ENCODE assay signal across 21 cellular contexts in the genomic region with DNA sequence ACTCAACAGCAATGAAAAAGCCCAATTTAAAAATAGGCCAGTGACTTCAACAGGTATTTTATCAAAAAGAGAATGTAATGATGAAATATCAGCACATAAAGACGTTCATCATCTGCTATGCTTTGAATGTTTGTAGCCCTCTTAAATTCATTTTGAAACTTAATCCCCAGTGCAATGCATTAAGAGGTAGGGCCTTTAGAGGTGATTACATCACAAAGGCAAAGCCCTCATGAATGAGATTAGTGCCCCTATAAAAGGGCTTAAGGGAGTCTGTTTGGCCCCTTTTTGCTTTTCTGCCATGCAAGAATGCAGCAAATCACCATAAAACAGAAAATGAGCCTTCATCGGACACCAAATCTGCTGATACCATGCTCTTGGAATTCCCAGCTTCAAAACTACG.
"Had no signal": no experiment of that assay in that cellular context is flagged by ENCODE, and none has a peak within 500 bp of the region (broad histone marks: within the 10 kb centered on the region; RNA-seq: fewer than 3 reads in every experiment).

No MANE protein-coding gene starts in this region.

- H3K36me3 Mint-ChIP-seq: T-cell had no signal

- H3K4me3 Mint-ChIP-seq: T-cell had no signal

- H3K4me2 ChIP-seq: SK-N-SH had no signal

- DNase-seq: Karpas-422, KG1, MG63, NCI-H1092, NCI-H1105 treated with DMSO at 0.1 percent for 48 hours, NCI-H1417 treated with DMSO at 0.1 percent for 48 hours, NCI-H146, NCI-H1694 treated with DMSO at 0.1 percent for 48 hours, NCI-H1930, NCI-H2081, NCI-H2107, NCI-H2171 treated with DMSO at 0.1 percent for 48 hours, NCI-H2227 treated with DMSO at 0.1 percent for 48 hours, NCI-H526, PC-3, SHP77, SK-N-SH, SW 1271, T-cell had no signal

- H3K9me3 ChIP-seq: MG63, SK-N-SH had no signal

- H3K4me1 Mint-ChIP-seq: T-cell had no signal

- H3K4me3 ChIP-seq: MG63 had no signal

- H3K27ac ChIP-seq: RWPE1 had no signal

- H3K27ac Mint-ChIP-seq: T-cell had no signal

- H3K27me3 Mint-ChIP-seq: T-cell had no signal

- H3K9ac ChIP-seq: SK-N-SH had no signal

- ATAC-seq: Panc1, PC-3, T-cell had no signal

- H3K27me3 ChIP-seq: MG63 had no signal

- H3K9me2 ChIP-seq: SK-N-SH had no signal

- H3K36me3 ChIP-seq: MG63 had no signal
